In the genomic region with DNA sequence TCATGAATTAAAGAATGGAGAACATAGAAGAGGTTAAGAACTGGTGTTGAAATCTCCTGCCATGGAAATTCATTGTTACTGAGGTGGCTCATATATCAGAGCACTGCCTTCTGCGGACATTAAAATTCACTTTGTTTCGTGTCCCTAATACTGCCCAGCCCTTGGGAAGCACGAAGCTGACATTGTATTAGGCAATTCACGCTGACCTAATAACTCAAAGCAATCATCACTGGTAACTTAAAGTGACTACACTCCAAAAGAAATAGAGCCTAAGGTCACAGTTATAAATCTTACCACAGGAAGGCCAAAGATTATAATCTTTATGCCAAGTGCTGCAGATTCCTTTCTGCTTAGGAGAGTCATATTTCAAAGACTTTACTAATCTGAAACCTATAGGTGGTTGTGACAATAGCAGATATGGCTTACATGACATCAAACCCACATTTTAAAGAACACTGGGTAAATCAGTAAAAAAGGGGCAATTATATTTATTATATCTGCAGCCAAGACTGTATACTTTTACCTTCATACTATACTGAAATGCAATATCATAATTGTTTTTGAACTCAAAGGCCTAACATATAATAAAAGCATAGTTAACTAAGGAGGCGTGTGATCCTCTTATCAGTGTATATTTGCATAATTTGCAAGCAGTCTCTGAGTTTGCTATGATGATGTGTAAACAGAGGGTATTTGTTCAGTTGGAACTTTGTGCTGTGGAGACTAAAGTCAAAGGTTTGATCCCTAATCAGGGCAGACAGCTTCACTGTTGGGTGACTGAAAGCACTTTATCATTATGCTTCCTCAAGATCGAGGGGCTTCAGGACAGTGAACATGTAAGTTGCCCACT, we compare ENCODE assay signal across 1 cellular context.
A peak's percentile ranks its signal among the peaks of the same experiment; 100 is the strongest.
TF ChIP-seq lines count a peak whose summit lies in the region.

No MANE protein-coding gene starts in this region.

TF ChIP-seq in HEK293, 187 proteins besides CTCF, POLR2A, EP300 and RAD21 (continued from another document and continues in another):
- TF ChIP-seq, protein P1, sequence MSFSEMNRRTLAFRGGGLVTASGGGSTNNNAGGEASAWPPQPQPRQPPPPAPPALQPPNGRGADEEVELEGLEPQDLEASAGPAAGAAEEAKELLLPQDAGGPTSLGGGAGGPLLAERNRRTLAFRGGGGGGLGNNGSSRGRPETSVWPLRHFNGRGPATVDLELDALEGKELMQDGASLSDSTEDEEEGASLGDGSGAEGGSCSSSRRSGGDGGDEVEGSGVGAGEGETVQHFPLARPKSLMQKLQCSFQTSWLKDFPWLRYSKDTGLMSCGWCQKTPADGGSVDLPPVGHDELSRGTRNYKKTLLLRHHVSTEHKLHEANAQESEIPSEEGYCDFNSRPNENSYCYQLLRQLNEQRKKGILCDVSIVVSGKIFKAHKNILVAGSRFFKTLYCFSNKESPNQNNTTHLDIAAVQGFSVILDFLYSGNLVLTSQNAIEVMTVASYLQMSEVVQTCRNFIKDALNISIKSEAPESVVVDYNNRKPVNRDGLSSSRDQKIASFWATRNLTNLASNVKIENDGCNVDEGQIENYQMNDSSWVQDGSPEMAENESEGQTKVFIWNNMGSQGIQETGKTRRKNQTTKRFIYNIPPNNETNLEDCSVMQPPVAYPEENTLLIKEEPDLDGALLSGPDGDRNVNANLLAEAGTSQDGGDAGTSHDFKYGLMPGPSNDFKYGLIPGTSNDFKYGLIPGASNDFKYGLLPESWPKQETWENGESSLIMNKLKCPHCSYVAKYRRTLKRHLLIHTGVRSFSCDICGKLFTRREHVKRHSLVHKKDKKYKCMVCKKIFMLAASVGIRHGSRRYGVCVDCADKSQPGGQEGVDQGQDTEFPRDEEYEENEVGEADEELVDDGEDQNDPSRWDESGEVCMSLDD (tag by site-specific recombination; IDR thresholded peaks at IDR 0.05): no peak
- TF ChIP-seq ZNF138 (tag by site-specific recombination; IDR thresholded peaks at IDR 0.05; ENCODE audit: borderline replicate concordance) (no peak), ZNF341 (tag by site-specific recombination; IDR thresholded peaks at IDR 0.05; ENCODE audit: low read depth) (no peak), GFI1B (tag by site-specific recombination; IDR thresholded peaks at IDR 0.05) (peak; percentile 95), ZNF830 (tag by site-specific recombination; IDR thresholded peaks at IDR 0.05; ENCODE audit: low read depth) (no peak), ZNF10 (tag by site-specific recombination; IDR thresholded peaks at IDR 0.05) (peak; percentile 65; the same call in 1 of the 2 replicates), ZNF174 (tag by site-specific recombination; IDR thresholded peaks at IDR 0.05) (no peak), ZNF37A (tag by site-specific recombination; IDR thresholded peaks at IDR 0.05) (no peak), ZNF157 (tag by site-specific recombination; IDR thresholded peaks at IDR 0.05) (no peak), MYNN (tag by site-specific recombination; IDR thresholded peaks at IDR 0.05; ENCODE audit: borderline replicate concordance) (0 out of 2 replicates have a peak, but pooled peaks have one; percentile 17), SP2 (tag by site-specific recombination; IDR thresholded peaks at IDR 0.05) (peak; percentile 51), ZNF544 (tag by site-specific recombination; IDR thresholded peaks at IDR 0.05) (no peak), ZNF2 (tag by site-specific recombination; IDR thresholded peaks at IDR 0.05) (peak; percentile 77; the same call in 1 of the 2 replicates), GLIS1 (tag by site-specific recombination; IDR thresholded peaks at IDR 0.05) (peak; percentile 80), ZNF155 (tag by site-specific recombination; IDR thresholded peaks at IDR 0.05) (no peak), GLI4 (tag by site-specific recombination; IDR thresholded peaks at IDR 0.05) (no peak), ZNF626 (tag by site-specific recombination; IDR thresholded peaks at IDR 0.05) (peak; percentile 30; the same call in 1 of the 2 replicates), REPIN1 (tag by site-specific recombination; IDR thresholded peaks at IDR 0.05; ENCODE audit: low read depth) (peak; percentile 56; the same call in 1 of the 2 replicates), ZNF768 (tag by site-specific recombination; IDR thresholded peaks at IDR 0.05) (no peak), ZBTB8A (tag by site-specific recombination; IDR thresholded peaks at IDR 0.05) (peak; percentile 63), KLF8 (tag by site-specific recombination; IDR thresholded peaks at IDR 0.05) (peak; percentile 94), ZNF423 (tag by site-specific recombination; IDR thresholded peaks at IDR 0.05) (no peak), ZNF658 (tag by site-specific recombination; IDR thresholded peaks at IDR 0.05) (no peak), ZNF248 (tag by site-specific recombination; IDR thresholded peaks at IDR 0.05) (no peak), ZNF311 (tag by site-specific recombination; IDR thresholded peaks at IDR 0.05; ENCODE audit: borderline replicate concordance) (no peak), ZFP3 (tag by site-specific recombination; IDR thresholded peaks at IDR 0.05; ENCODE audit: low read depth) (no peak), ZNF221 (tag by site-specific recombination; IDR thresholded peaks at IDR 0.05; ENCODE audit: borderline replicate concordance) (no peak), ZNF202 (tag by site-specific recombination; IDR thresholded peaks at IDR 0.05; ENCODE audit: borderline replicate concordance) (no peak), HOXC10 (CRISPR knock-in tag; IDR thresholded peaks at IDR 0.05) (no peak), ZNF501 (tag by site-specific recombination; IDR thresholded peaks at IDR 0.05) (peak; percentile 91), OSR2 (tag by site-specific recombination; IDR thresholded peaks at IDR 0.05) (peak; percentile 98), BCL11A (tag by site-specific recombination; IDR thresholded peaks at IDR 0.05; ENCODE audit: low read depth) (peak; percentile 95; the same call in 1 of the 2 replicates), ZNF114 (tag by site-specific recombination; IDR thresholded peaks at IDR 0.05) (no peak), ZNF558 (tag by site-specific recombination; IDR thresholded peaks at IDR 0.05) (peak; percentile 86; the same call in 1 of the 2 replicates)
- TF ChIP-seq, protein P2, sequence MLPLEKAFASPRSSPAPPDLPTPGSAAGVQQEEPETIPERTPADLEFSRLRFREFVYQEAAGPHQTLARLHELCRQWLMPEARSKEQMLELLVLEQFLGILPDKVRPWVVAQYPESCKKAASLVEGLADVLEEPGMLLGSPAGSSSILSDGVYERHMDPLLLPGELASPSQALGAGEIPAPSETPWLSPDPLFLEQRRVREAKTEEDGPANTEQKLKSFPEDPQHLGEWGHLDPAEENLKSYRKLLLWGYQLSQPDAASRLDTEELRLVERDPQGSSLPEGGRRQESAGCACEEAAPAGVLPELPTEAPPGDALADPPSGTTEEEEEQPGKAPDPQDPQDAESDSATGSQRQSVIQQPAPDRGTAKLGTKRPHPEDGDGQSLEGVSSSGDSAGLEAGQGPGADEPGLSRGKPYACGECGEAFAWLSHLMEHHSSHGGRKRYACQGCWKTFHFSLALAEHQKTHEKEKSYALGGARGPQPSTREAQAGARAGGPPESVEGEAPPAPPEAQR (tag by site-specific recombination; IDR thresholded peaks at IDR 0.05): no peak
- TF ChIP-seq, protein P3, sequence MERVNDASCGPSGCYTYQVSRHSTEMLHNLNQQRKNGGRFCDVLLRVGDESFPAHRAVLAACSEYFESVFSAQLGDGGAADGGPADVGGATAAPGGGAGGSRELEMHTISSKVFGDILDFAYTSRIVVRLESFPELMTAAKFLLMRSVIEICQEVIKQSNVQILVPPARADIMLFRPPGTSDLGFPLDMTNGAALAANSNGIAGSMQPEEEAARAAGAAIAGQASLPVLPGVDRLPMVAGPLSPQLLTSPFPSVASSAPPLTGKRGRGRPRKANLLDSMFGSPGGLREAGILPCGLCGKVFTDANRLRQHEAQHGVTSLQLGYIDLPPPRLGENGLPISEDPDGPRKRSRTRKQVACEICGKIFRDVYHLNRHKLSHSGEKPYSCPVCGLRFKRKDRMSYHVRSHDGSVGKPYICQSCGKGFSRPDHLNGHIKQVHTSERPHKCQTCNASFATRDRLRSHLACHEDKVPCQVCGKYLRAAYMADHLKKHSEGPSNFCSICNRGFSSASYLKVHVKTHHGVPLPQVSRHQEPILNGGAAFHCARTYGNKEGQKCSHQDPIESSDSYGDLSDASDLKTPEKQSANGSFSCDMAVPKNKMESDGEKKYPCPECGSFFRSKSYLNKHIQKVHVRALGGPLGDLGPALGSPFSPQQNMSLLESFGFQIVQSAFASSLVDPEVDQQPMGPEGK (tag by site-specific recombination; IDR thresholded peaks at IDR 0.05): peak; percentile 84
- TF ChIP-seq, protein P4, sequence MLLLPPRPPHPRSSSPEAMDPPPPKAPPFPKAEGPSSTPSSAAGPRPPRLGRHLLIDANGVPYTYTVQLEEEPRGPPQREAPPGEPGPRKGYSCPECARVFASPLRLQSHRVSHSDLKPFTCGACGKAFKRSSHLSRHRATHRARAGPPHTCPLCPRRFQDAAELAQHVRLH (tag by site-specific recombination; IDR thresholded peaks at IDR 0.05): peak; percentile 89
- TF ChIP-seq, protein P5, sequence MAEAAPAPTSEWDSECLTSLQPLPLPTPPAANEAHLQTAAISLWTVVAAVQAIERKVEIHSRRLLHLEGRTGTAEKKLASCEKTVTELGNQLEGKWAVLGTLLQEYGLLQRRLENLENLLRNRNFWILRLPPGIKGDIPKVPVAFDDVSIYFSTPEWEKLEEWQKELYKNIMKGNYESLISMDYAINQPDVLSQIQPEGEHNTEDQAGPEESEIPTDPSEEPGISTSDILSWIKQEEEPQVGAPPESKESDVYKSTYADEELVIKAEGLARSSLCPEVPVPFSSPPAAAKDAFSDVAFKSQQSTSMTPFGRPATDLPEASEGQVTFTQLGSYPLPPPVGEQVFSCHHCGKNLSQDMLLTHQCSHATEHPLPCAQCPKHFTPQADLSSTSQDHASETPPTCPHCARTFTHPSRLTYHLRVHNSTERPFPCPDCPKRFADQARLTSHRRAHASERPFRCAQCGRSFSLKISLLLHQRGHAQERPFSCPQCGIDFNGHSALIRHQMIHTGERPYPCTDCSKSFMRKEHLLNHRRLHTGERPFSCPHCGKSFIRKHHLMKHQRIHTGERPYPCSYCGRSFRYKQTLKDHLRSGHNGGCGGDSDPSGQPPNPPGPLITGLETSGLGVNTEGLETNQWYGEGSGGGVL (tag by site-specific recombination; IDR thresholded peaks at IDR 0.05): no peak
- TF ChIP-seq, protein P6, sequence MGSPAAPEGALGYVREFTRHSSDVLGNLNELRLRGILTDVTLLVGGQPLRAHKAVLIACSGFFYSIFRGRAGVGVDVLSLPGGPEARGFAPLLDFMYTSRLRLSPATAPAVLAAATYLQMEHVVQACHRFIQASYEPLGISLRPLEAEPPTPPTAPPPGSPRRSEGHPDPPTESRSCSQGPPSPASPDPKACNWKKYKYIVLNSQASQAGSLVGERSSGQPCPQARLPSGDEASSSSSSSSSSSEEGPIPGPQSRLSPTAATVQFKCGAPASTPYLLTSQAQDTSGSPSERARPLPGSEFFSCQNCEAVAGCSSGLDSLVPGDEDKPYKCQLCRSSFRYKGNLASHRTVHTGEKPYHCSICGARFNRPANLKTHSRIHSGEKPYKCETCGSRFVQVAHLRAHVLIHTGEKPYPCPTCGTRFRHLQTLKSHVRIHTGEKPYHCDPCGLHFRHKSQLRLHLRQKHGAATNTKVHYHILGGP (tag by site-specific recombination; IDR thresholded peaks at IDR 0.05): no peak
- TF ChIP-seq, protein P7, sequence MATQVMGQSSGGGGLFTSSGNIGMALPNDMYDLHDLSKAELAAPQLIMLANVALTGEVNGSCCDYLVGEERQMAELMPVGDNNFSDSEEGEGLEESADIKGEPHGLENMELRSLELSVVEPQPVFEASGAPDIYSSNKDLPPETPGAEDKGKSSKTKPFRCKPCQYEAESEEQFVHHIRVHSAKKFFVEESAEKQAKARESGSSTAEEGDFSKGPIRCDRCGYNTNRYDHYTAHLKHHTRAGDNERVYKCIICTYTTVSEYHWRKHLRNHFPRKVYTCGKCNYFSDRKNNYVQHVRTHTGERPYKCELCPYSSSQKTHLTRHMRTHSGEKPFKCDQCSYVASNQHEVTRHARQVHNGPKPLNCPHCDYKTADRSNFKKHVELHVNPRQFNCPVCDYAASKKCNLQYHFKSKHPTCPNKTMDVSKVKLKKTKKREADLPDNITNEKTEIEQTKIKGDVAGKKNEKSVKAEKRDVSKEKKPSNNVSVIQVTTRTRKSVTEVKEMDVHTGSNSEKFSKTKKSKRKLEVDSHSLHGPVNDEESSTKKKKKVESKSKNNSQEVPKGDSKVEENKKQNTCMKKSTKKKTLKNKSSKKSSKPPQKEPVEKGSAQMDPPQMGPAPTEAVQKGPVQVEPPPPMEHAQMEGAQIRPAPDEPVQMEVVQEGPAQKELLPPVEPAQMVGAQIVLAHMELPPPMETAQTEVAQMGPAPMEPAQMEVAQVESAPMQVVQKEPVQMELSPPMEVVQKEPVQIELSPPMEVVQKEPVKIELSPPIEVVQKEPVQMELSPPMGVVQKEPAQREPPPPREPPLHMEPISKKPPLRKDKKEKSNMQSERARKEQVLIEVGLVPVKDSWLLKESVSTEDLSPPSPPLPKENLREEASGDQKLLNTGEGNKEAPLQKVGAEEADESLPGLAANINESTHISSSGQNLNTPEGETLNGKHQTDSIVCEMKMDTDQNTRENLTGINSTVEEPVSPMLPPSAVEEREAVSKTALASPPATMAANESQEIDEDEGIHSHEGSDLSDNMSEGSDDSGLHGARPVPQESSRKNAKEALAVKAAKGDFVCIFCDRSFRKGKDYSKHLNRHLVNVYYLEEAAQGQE (tag by site-specific recombination; IDR thresholded peaks at IDR 0.05): no peak; the same call in 1 of the 2 replicates
- TF ChIP-seq, protein P8, sequence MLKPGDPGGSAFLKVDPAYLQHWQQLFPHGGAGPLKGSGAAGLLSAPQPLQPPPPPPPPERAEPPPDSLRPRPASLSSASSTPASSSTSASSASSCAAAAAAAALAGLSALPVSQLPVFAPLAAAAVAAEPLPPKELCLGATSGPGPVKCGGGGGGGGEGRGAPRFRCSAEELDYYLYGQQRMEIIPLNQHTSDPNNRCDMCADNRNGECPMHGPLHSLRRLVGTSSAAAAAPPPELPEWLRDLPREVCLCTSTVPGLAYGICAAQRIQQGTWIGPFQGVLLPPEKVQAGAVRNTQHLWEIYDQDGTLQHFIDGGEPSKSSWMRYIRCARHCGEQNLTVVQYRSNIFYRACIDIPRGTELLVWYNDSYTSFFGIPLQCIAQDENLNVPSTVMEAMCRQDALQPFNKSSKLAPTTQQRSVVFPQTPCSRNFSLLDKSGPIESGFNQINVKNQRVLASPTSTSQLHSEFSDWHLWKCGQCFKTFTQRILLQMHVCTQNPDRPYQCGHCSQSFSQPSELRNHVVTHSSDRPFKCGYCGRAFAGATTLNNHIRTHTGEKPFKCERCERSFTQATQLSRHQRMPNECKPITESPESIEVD (tag by site-specific recombination; IDR thresholded peaks at IDR 0.05): peak; percentile 98
- TF ChIP-seq, protein P9, sequence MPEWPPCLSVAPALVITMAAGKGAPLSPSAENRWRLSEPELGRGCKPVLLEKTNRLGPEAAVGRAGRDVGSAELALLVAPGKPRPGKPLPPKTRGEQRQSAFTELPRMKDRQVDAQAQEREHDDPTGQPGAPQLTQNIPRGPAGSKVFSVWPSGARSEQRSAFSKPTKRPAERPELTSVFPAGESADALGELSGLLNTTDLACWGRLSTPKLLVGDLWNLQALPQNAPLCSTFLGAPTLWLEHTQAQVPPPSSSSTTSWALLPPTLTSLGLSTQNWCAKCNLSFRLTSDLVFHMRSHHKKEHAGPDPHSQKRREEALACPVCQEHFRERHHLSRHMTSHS (tag by site-specific recombination; IDR thresholded peaks at IDR 0.05): peak; percentile 86
